1 cellular context compared by ENCODE assay signal in the genomic region with DNA sequence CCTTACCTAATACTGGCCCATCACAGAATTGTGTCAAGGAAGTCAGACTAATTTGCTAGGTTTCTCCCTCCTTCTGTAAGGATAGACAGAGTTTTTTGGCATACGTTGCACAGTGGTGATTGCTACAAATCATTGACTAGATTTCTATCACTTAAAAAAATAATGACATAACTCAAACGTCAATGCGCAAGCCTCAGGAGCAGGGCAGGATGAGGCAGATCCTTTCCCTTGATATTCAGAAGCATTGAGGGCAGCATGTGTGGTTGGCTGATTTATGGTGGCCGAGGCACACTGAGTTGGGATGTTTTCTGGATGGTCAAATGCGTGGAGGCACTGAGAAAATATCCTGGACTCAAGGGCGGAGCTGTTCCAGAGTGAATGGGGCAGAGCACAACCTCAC.
TF ChIP-seq lines count a peak whose summit lies in the region.

No MANE protein-coding gene starts in this region.

TF ChIP-seq in IMR-90, 13 proteins besides CTCF, POLR2A, EP300 and RAD21:
- TF ChIP-seq, protein P1, sequence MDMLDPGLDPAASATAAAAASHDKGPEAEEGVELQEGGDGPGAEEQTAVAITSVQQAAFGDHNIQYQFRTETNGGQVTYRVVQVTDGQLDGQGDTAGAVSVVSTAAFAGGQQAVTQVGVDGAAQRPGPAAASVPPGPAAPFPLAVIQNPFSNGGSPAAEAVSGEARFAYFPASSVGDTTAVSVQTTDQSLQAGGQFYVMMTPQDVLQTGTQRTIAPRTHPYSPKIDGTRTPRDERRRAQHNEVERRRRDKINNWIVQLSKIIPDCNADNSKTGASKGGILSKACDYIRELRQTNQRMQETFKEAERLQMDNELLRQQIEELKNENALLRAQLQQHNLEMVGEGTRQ (IDR thresholded peaks at IDR 0.05; ENCODE audit: low read depth, low read length) = no peak
- TF ChIP-seq SMC3 (IDR thresholded peaks at IDR 0.05; ENCODE audit: low read depth, low read length) (no peak), BHLHE40 (IDR thresholded peaks at IDR 0.05; ENCODE audit: low read depth, low read length) (no peak), CHD1 (IDR thresholded peaks at IDR 0.05; ENCODE audit: low read depth, low read length) (no peak)
